In the genomic region with DNA sequence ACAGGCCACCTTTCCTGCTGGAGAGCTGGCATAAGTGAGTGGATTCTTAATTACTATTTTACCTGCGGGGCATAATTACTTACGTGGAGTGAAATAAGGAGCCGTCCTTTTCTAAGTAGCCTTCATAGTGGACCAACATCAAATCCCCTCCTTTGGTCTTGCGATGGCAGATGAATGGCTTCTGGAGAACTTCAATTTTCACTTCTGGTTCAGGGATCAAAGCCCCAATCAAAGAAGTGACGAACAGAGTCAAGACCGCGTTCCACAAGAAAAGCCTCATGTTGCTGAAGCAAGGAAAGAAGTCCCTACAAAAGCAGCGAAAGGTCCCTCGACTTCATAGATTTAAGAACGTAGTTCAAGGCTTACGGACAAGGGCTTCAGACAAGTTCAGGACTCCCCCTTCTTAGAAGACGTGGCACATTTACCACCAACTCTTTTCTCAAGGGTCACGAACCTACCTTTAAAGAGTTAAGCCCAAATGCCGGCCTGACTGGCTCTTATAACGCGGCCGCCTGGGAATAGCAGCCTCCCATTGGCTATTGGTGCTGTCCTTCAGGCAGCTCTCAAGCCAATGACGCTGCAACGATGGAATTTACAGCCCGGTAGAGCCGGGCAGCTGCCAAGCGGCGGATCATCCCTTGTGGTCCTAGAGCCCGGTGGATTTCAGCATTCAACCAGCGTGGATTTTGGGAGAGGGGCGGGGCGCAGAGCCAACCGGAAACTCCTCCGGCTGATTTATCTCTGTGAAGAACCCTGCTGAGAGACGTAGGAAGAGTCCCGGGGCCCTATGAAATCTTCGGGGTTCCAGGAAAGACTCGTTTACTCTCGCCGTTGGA, we compare ENCODE assay signal across 8 cellular contexts. TPM values are rescaled to one million over a fixed set of nuclear protein-coding genes. Genes with fewer than 3 reads are reported as not detected.
DNase-seq lines count a peak whose midpoint lies in the region; ATAC-seq and TF ChIP-seq lines count a peak whose summit lies in the region.

A gene with protein sequence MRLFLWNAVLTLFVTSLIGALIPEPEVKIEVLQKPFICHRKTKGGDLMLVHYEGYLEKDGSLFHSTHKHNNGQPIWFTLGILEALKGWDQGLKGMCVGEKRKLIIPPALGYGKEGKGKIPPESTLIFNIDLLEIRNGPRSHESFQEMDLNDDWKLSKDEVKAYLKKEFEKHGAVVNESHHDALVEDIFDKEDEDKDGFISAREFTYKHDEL (minus strand): TSS at position 474 of the 836 bp plus-strand sequence. CDS start 194 bp downstream, at position 280.

- peak within 1 kb of the TSS; percentile 85 for H3K4me3 ChIP-seq in smooth muscle cell

- H3K27ac Mint-ChIP-seq in activated B cell treated with CpG ODN at 0.5 μM for 24 hours: peak within 1 kb of the TSS; percentile 91
- H3K27ac Mint-ChIP-seq in immature natural killer cell: peak within 1 kb of the TSS; percentile 79 to 94 (median 88)

- ATAC-seq in GM18907 (IDR thresholded peaks at IDR 0.05; ENCODE audit: unreplicated experiment) (peak; percentile 76), HG03139 (IDR thresholded peaks at IDR 0.05; ENCODE audit: unreplicated experiment) (peak; percentile 76), activated B cell treated with CpG ODN at 0.5 μM for 24 hours (ENCODE audit: low read depth) (peak; percentile 76)

- H3K9me3 Mint-ChIP-seq in activated B cell treated with CpG ODN at 0.5 μM for 24 hours (peaks cover 3% of the 10 kb centered on the region), immature natural killer cell (no peaks in the 10 kb centered on the region)

- peaks cover under 1% of the 10 kb centered on the region for H3F3A ChIP-seq in smooth muscle cell (ENCODE audit: low read depth)

- H3K9ac ChIP-seq in smooth muscle cell (ENCODE audit: low read depth): peak within 1 kb of the TSS; percentile 89

- peak within 1 kb of the TSS; percentile 85 for H3K27ac ChIP-seq in smooth muscle cell (ENCODE audit: low read depth)

- no peaks in the 10 kb centered on the region for H3K36me3 ChIP-seq in smooth muscle cell (ENCODE audit: low read depth)

- under 1% methylated on average over 34 of the region's 35 CpGs for WGBS in smooth muscle cell (ENCODE audit: low lambda C conversion rate)

- H3K27me3 ChIP-seq in smooth muscle cell (ENCODE audit: low read depth): no peaks in the 10 kb centered on the region

- H3K36me3 Mint-ChIP-seq in activated B cell treated with CpG ODN at 0.5 μM for 24 hours (ENCODE audit: low read depth): peaks cover 19% of the 10 kb centered on the region
- H3K36me3 Mint-ChIP-seq in immature natural killer cell: no peaks in the 10 kb centered on the region

- peaks cover 32% of the 10 kb centered on the region for H3K4me1 ChIP-seq in smooth muscle cell (ENCODE audit: low read depth)

- peak within 1 kb of the TSS; percentile 93 for H3K4me2 ChIP-seq in smooth muscle cell

- peaks cover 64% of the 10 kb centered on the region for H4K20me1 ChIP-seq in smooth muscle cell (ENCODE audit: low read depth)

- H3K27me3 Mint-ChIP-seq in activated B cell treated with CpG ODN at 0.5 μM for 24 hours (no peaks in the 10 kb centered on the region), immature natural killer cell (ENCODE audit: low read depth in 3 of 3) (peaks cover 0 to 8% (median 5%) of the 10 kb centered on the region in 3 donors)

- CTCF ChIA-PET in activated B cell treated with CpG ODN at 0.5 μM for 24 hours (lab: Charles Lee): interaction anchor here (1.1 to 3.4 kb wide), 3 partner anchors 36 to 70 kb away, joined by 4 to 11 read pairs (median 5); no protein-coding TSS in a partner anchor

- intact Hi-C loops in activated B cell treated with CpG ODN at 0.5 μM for 24 hours (cut with micrococcal nuclease): loop anchor here (1.0 to 5.0 kb wide), 5 partner anchors 108 to 568 kb away; a partner anchor contains a TSS

- POLR2A ChIA-PET in activated B cell treated with CpG ODN at 0.5 μM for 24 hours (lab: Charles Lee): interaction anchor here (0.7 to 5.3 kb wide), 6 partner anchors 35 to 568 kb away, joined by 3 to 66 read pairs (median 6); a partner anchor contains a TSS

- DNase-seq in AG08395 (ENCODE audit: low spot score): peak; percentile 98
- peak; percentile 97 for DNase-seq in NCI-H2196 treated with DMSO at 0.1 percent for 48 hours (lab: John Stamatoyannopoulos, UW; ENCODE audit: unreplicated experiment)
- DNase-seq in activated B cell treated with CpG ODN at 0.5 μM for 24 hours: peak; percentile 72
- peak; percentile 89 for DNase-seq in central memory CD4-positive, alpha-beta T cell
- peak; percentile 90 to 92 (median 92) for DNase-seq in immature natural killer cell
- DNase-seq in smooth muscle cell (lab: John Stamatoyannopoulos, UW; ENCODE audit: unreplicated experiment): peak; percentile 73

- H3K4me1 Mint-ChIP-seq in activated B cell treated with CpG ODN at 0.5 μM for 24 hours (peaks cover 38% of the 10 kb centered on the region), immature natural killer cell (peaks cover 38 to 49% of the 10 kb centered on the region in 2 donors)

- peaks cover 75% of the 10 kb centered on the region for H3K79me2 ChIP-seq in smooth muscle cell (ENCODE audit: low read depth)

- H3K4me3 Mint-ChIP-seq in activated B cell treated with CpG ODN at 0.5 μM for 24 hours (no peak within 1 kb of the TSS), immature natural killer cell (peak within 1 kb of the TSS in 2 of 5 donors; percentile 89 to 99)

- H3K9me3 ChIP-seq in smooth muscle cell (replicated peaks; ENCODE audit: low read depth): no peaks in the 10 kb centered on the region

- no peak for TF ChIP-seq CTCF in activated B cell treated with CpG ODN at 0.5 μM for 24 hours (IDR thresholded peaks at IDR 0.05)
- TF ChIP-seq CTCF in smooth muscle cell (IDR thresholded peaks at IDR 0.05; ENCODE audit: borderline replicate concordance, insufficient read depth, poor library complexity, severe bottlenecking): no peak

- H2AFZ ChIP-seq in smooth muscle cell (ENCODE audit: low read depth): peak within 1 kb of the TSS; percentile 89

RNA-seq across cellular contexts. Expression of the gene that starts here (rescaled TPM):
- total RNA-seq in activated B cell treated with CpG ODN at 0.5 μM for 24 hours (7.7 and 11.4 TPM in 2 replicates), smooth muscle cell (111 and 153 TPM in 2 replicates)
- polyA plus RNA-seq in immature natural killer cell (1 to 10 TPM; 1.1 to 1.9 (median 1.5) TPM), smooth muscle cell (74.2 and 90.1 TPM in 2 replicates)

Comparison
In these comparisons a context has a peak if more than half of its experiments do, and no peak if none do; other contexts are left out.
1. Peak in every context shown above with its lines: DNase-seq, ATAC-seq, H3K4me3 ChIP-seq and H3K27ac ChIP-seq.
2. RNA of the gene that starts here (polyA plus RNA-seq): 74.2 to 90.1 TPM in smooth muscle cell; 1.1 to 1.9 TPM in immature natural killer cell; every median in the first group is over 10 times any median in the second.